In genomic region chr2:27891063-27891819, GRCh38 we compare ENCODE assay signal across 7 cellular contexts. TPM values are rescaled to one million over a fixed set of nuclear protein-coding genes. Genes with fewer than 3 reads are reported as not detected.
DNase-seq lines count a peak whose midpoint lies in the region; ATAC-seq and TF ChIP-seq lines count a peak whose summit lies in the region.

No MANE protein-coding gene starts in this region.

- WGBS in ectodermal cell, 2 experiments, result 37 to 39% methylated on average over 21 of the region's 21 CpGs

- H3K27me3 ChIP-seq in ectodermal cell (ENCODE audit: control insufficient read depth, insufficient read depth, low read length, poor library complexity, severe bottlenecking), result no peaks in the 10 kb centered on the region

- peak overlapping the region; percentile 92 for H3K27ac ChIP-seq in ectodermal cell (ENCODE audit: insufficient read depth, low read depth, low read length, poor library complexity, severe bottlenecking)

- ATAC-seq in HG03039 (IDR thresholded peaks at IDR 0.05; ENCODE audit: unreplicated experiment), result peak; percentile 16

- H3K9me3 ChIP-seq in ectodermal cell (ENCODE audit: control insufficient read depth, low read length), result no peaks in the 10 kb centered on the region

- peaks cover 4% of the 10 kb centered on the region for H3K4me1 ChIP-seq in ectodermal cell (ENCODE audit: control insufficient read depth, insufficient read depth, low read length)

- DNase-seq in GM13976 (ENCODE audit: low spot score), result peak; percentile 75
- peak; percentile 82 for DNase-seq in NCI-H69 (lab: John Stamatoyannopoulos, UW)
- peak; percentile 83 to 99 for DNase-seq in activated CD8-positive, alpha-beta memory T cell treated with anti-CD3 and anti-CD28 coated beads for 1 hour (ENCODE audit: extremely low read depth in 1 of 2, low read depth in 1 of 2)
- DNase-seq in medulla oblongata (ENCODE audit: extremely low spot score), result peak; percentile 87
- peak; percentile 67 for DNase-seq in stimulated activated CD8-positive, alpha-beta memory T cell treated with anti-CD3 and anti-CD28 coated beads, Interleukin-12 subunit alpha, Interleukin-12 subunit beta, amount 100 ng/mL, for 24 hours (ENCODE audit: extremely low read depth)

- H3K36me3 ChIP-seq in ectodermal cell (ENCODE audit: control insufficient read depth, insufficient read depth, low read length), result no peaks in the 10 kb centered on the region

- in situ Hi-C loops in GM13976 (cut with MboI; ENCODE audit: low sequenced_read_pairs, unreplicated experiment), result no loop called here

- TF ChIP-seq CTCF in GM13976 (IDR thresholded peaks at IDR 0.05; ENCODE audit: borderline replicate concordance, control extremely low read depth, extremely low read depth, insufficient read depth, missing control alignments), result no peak

- peak overlapping the region; percentile 95 for H3K4me3 ChIP-seq in ectodermal cell (ENCODE audit: insufficient read depth, low read depth, low read length)

RNA-seq across cellular contexts. Expression of gene BABAM2, which starts 0.7 kb away (rescaled TPM):
- polyA plus RNA-seq in ectodermal cell (2013, experiment 1 of 4), result 46.2 TPM
- polyA plus RNA-seq in ectodermal cell (2013, experiment 2 of 4), result 50.4 TPM
- 35.0 TPM for polyA plus RNA-seq in ectodermal cell (2013, experiment 3 of 4)
- 39.7 TPM for polyA plus RNA-seq in ectodermal cell (2013, experiment 4 of 4)

RNA-seq across cellular contexts. Expression of gene RBKS, which starts 1.1 kb away (rescaled TPM):
- polyA plus RNA-seq in ectodermal cell (2013, experiment 1 of 4), result 4.9 TPM
- 6.1 TPM for polyA plus RNA-seq in ectodermal cell (2013, experiment 2 of 4)
- 4.2 TPM for polyA plus RNA-seq in ectodermal cell (2013, experiment 3 of 4)
- 4.6 TPM for polyA plus RNA-seq in ectodermal cell (2013, experiment 4 of 4)

Comparison
In these comparisons a context has a peak if more than half of its experiments do, and no peak if none do; other contexts are left out.
1. Peak in every context shown above with its lines: DNase-seq, ATAC-seq, H3K4me3 ChIP-seq and H3K27ac ChIP-seq.